Comparison of ENCODE assay signal across 1 cellular context in genomic region chr17:59842901-59843652, GRCh38.
TF ChIP-seq lines count a peak whose summit lies in the region.

No MANE protein-coding gene starts in this region.

TF ChIP-seq in HepG2, 621 proteins besides CTCF, POLR2A, EP300 and RAD21 (continued from another document and continues in another):
- TF ChIP-seq ASH2L (IDR thresholded peaks at IDR 0.05; ENCODE audit: insufficient read length, low read depth, low read length) (peak; percentile 43), HIVEP1 (CRISPR knock-in tag; IDR thresholded peaks at IDR 0.05) (no peak), ZBTB43 (CRISPR knock-in tag; conservative IDR thresholded peaks at IDR 0.05) (no peak; the same call in 1 of the 2 replicates), SIX4 (CRISPR knock-in tag; IDR thresholded peaks at IDR 0.05) (0 out of 2 replicates have a peak, but pooled peaks have one; percentile 25), ZBTB46 (CRISPR knock-in tag; IDR thresholded peaks at IDR 0.05; ENCODE audit: borderline replicate concordance) (peak; percentile 45; the same call in 1 of the 2 replicates), ZBTB4 (CRISPR knock-in tag; IDR thresholded peaks at IDR 0.05; ENCODE audit: borderline replicate concordance) (no peak; the same call in 1 of the 2 replicates), ZIK1 (CRISPR knock-in tag; IDR thresholded peaks at IDR 0.05; ENCODE audit: borderline replicate concordance, low read depth) (peak; percentile 83), ZNF646 (CRISPR knock-in tag; IDR thresholded peaks at IDR 0.05) (0 out of 2 replicates have a peak, but pooled peaks have one; percentile 45), HMG20B (CRISPR knock-in tag; conservative IDR thresholded peaks at IDR 0.05) (no peak), MAZ (IDR thresholded peaks at IDR 0.05; ENCODE audit: borderline replicate concordance, low read depth, low read length) (no peak; the same call in 1 of the 2 replicates), MAZ (CRISPR knock-in tag; IDR thresholded peaks at IDR 0.05; ENCODE audit: low read depth) (no peak), GMEB1 (CRISPR knock-in tag; IDR thresholded peaks at IDR 0.05; ENCODE audit: borderline replicate concordance) (0 out of 2 replicates have a peak, but pooled peaks have one; percentile 33), ZBTB10 (CRISPR knock-in tag; IDR thresholded peaks at IDR 0.05; ENCODE audit: borderline replicate concordance) (peak; percentile 52; the same call in 1 of the 2 replicates), SKIL (CRISPR knock-in tag; IDR thresholded peaks at IDR 0.05; ENCODE audit: borderline replicate concordance) (peak; percentile 79), LCORL (IDR thresholded peaks at IDR 0.05) (no peak), LCORL (CRISPR knock-in tag; IDR thresholded peaks at IDR 0.05) (peak; percentile 33), DNMT3B (CRISPR knock-in tag; conservative IDR thresholded peaks at IDR 0.05) (peak; percentile 64; the same call in 1 of the 2 replicates), PREB (CRISPR knock-in tag; IDR thresholded peaks at IDR 0.05) (no peak), BRD4 (CRISPR knock-in tag; IDR thresholded peaks at IDR 0.05) (0 out of 2 replicates have a peak, but pooled peaks have one; percentile 54), ZBTB38 (CRISPR knock-in tag; IDR thresholded peaks at IDR 0.05) (0 out of 2 replicates have a peak, but pooled peaks have one; percentile 24), NCOA1 (CRISPR knock-in tag; IDR thresholded peaks at IDR 0.05) (peak; percentile 80; the same call in 1 of the 2 replicates), ZXDC (CRISPR knock-in tag; IDR thresholded peaks at IDR 0.05) (peak; percentile 44), ZSCAN30 (CRISPR knock-in tag; IDR thresholded peaks at IDR 0.05) (no peak), KLF9 (CRISPR knock-in tag; IDR thresholded peaks at IDR 0.05; ENCODE audit: low read depth) (0 out of 2 replicates have a peak, but pooled peaks have one; percentile 59)
